8 cellular contexts compared by ENCODE assay signal in the genomic region with DNA sequence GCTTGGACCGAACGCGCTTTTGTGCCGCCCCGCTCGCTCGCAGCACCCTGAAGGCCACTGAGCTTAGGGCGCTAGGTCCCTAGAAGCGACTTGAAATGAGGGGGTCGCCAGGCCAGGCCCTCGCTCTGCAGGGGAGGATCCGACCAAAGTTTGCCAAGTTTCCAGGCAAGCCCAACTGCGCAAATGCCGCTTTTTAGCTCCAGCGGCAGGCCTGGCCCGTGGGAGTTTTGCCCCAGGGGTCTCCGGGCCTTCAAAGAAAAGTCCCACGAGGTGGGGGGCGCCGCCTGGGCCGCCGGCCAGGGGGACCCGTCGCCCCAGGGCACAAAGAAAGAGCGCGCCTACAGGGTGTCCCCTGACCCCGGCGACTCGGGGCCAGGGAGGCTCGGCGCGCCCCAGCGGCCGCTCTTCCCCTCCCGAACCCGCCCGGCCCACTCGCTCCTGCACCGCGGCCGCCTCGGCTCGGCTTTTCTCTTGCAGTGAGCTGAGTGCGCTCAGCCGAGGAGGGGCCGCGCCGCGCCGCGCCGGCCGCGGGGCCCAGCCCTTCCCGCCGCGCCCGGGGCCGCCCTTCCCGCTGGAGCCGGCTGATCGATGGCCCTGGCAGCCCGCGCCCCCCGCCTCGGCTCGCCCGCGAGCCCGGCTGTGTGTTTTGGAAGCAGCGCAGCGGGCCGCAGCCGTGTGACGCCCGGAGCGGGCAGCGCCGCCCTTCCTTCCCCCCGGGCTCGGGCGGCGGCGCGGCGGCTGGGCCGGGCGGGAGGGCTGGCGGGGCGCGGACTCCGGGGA. TPM values are rescaled to one million over a fixed set of nuclear protein-coding genes. Genes with fewer than 3 reads are reported as not detected.
DNase-seq lines count a peak whose midpoint lies in the region; ATAC-seq, FAIRE-seq and TF ChIP-seq lines count a peak whose summit lies in the region.

No MANE protein-coding gene starts in this region.

- peaks cover 2% of the 10 kb centered on the region for H3K4me1 ChIP-seq in prostate gland (replicated peaks)

- H3K36me3 ChIP-seq in prostate gland: no peaks in the 10 kb centered on the region

- H3K4me1 Mint-ChIP-seq in activated T-cell treated with anti-CD3 and anti-CD28 coated beads, Interleukin-2, amount 50 U/mL, for 24 hours (ENCODE audit: low read depth): peaks cover 68% of the 10 kb centered on the region

- ATAC-seq in GM21447 (IDR thresholded peaks at IDR 0.05; ENCODE audit: unreplicated experiment): peak; percentile 26

- TF ChIP-seq CTCF in GM12864 (IDR thresholded peaks at IDR 0.05; ENCODE audit: low read depth, low read length, missing control alignments) (no peak), fibroblast of villous mesenchyme (IDR thresholded peaks at IDR 0.05; ENCODE audit: insufficient read depth, low read depth, low read length) (no peak), prostate gland (IDR thresholded peaks at IDR 0.05) (no peak), GM10266 (IDR thresholded peaks at IDR 0.05; ENCODE audit: control insufficient read depth, insufficient read depth, low read depth, missing control alignments) (no peak), D721Med (IDR thresholded peaks at IDR 0.05; ENCODE audit: insufficient read depth, missing control alignments) (no peak)

- H3K27ac ChIP-seq in prostate gland: peak overlapping the region; percentile 96 to 98

- peak; percentile 45 for TF ChIP-seq POLR2A in prostate gland (IDR thresholded peaks at IDR 0.05)

- H3K9me3 ChIP-seq in prostate gland: no peaks in the 10 kb centered on the region

- H3K27ac Mint-ChIP-seq in activated T-cell treated with anti-CD3 and anti-CD28 coated beads, Interleukin-2, amount 50 U/mL, for 24 hours: peak overlapping the region; percentile 86

- peak overlapping the region; percentile 78 for H3K4me3 Mint-ChIP-seq in activated T-cell treated with anti-CD3 and anti-CD28 coated beads, Interleukin-2, amount 50 U/mL, for 24 hours

- H3K27me3 ChIP-seq in prostate gland (replicated peaks; ENCODE audit: insufficient read depth): no peaks in the 10 kb centered on the region

- H3K9me3 Mint-ChIP-seq in activated T-cell treated with anti-CD3 and anti-CD28 coated beads, Interleukin-2, amount 50 U/mL, for 24 hours: peaks cover 4% of the 10 kb centered on the region

- H3K4me3 ChIP-seq in GM12864 (ENCODE audit: low read depth, low read length): peak overlapping the region; percentile 61
- peak overlapping the region; percentile 64 for H3K4me3 ChIP-seq in fibroblast of villous mesenchyme (ENCODE audit: low read depth, low read length)
- peak overlapping the region; percentile 71 to 99 for H3K4me3 ChIP-seq in prostate gland

- H3K27me3 Mint-ChIP-seq in activated T-cell treated with anti-CD3 and anti-CD28 coated beads, Interleukin-2, amount 50 U/mL, for 24 hours: no peaks in the 10 kb centered on the region

- under 1% methylated on average over 68 of the region's 92 CpGs for whole genome bisulfite sequencing in prostate gland

- H3K36me3 Mint-ChIP-seq in activated T-cell treated with anti-CD3 and anti-CD28 coated beads, Interleukin-2, amount 50 U/mL, for 24 hours (ENCODE audit: low read depth): peaks cover 3% of the 10 kb centered on the region

- FAIRE-seq in D721Med (lab: Jason Lieb, UNC): no peak

- intact Hi-C loops in prostate gland (cut with DNase I): loop anchor here (5.0 kb wide), 1 partner anchor 41 kb away; no protein-coding TSS in a partner anchor

- no peak for DNase-seq in GM12864 (ENCODE audit: low read depth)
- DNase-seq in HT1080 (ENCODE audit: low read depth): peak; percentile 40
- peak; percentile 77 for DNase-seq in activated T-cell treated with anti-CD3 and anti-CD28 coated beads, Interleukin-2, amount 50 U/mL, for 24 hours
- DNase-seq in fibroblast of villous mesenchyme (ENCODE audit: low read depth): peak; percentile 29
- no peak for DNase-seq in prostate gland (ENCODE audit: low spot score)
- DNase-seq in GM10266 (ENCODE audit: extremely low spot score): no peak
- no peak for DNase-seq in D721Med (ENCODE audit: insufficient read length, low spot score)

RNA-seq across cellular contexts. Expression of a gene that starts 0.8 kb away (rescaled TPM):
- 6.3 and 7.9 TPM in 2 replicates for total RNA-seq in HT1080 (2014; rRNA removed; shearing (Covaris generic))
- 18.5 and 23.6 TPM in 2 replicates for polyA plus RNA-seq in HT1080 (2015; cell fraction: cytosol; rRNA removed)
- 18.5 and 20.1 TPM in 2 replicates for polyA plus RNA-seq in HT1080 (2015; cell fraction: nucleus; rRNA removed)
- 22.2 and 24.2 TPM in 2 replicates for total RNA-seq in fibroblast of villous mesenchyme
- 10 to 100 TPM; 47.7 to 55.4 TPM for total RNA-seq in prostate gland

Comparison
In these comparisons a context has a peak if more than half of its experiments do, and no peak if none do; other contexts are left out.
1. DNase-seq: peak in HT1080 (single experiment), activated T-cell treated with anti-CD3 and anti-CD28 coated beads, Interleukin-2, amount 50 U/mL, for 24 hours (single experiment) and fibroblast of villous mesenchyme (single experiment); none in GM12864 (single experiment), prostate gland (single experiment), GM10266 (single experiment) and D721Med (single experiment).
2. Peak in every context shown above with its lines, with median percentiles within 50 percentile points of each other: H3K4me3 ChIP-seq.